Comparison of ENCODE assay signal across 8 cellular contexts in genomic region chr19:2782357-2782935, GRCh38. TPM values are rescaled to one million over a fixed set of nuclear protein-coding genes. Genes with fewer than 3 reads are reported as not detected.
DNase-seq lines count a peak whose midpoint lies in the region; ATAC-seq and TF ChIP-seq lines count a peak whose summit lies in the region.

No MANE protein-coding gene starts in this region.

- ATAC-seq in PC-3, result no peak
- ATAC-seq in GM19463 (IDR thresholded peaks at IDR 0.05; ENCODE audit: unreplicated experiment), result no peak

- no peaks in the 10 kb centered on the region for H3K9me3 ChIP-seq in PC-3 (ENCODE audit: low read length)

- no peaks in the 10 kb centered on the region for H3F3A ChIP-seq in PC-3 (ENCODE audit: low read length, unreplicated experiment)

- H3K4me2 ChIP-seq in PC-3 (ENCODE audit: low read length), result peak overlapping the region; percentile 96

- peak overlapping the region; percentile 99 for H3K9ac ChIP-seq in PC-3 (ENCODE audit: low read length)

- CTCF ChIA-PET in PC-3 (lab: Charles Lee), result no interaction called here

- H3K27ac ChIP-seq in PC-3 (ENCODE audit: low read length), result peak overlapping the region; percentile 57

- POLR2A ChIA-PET in PC-3 (lab: Charles Lee; ENCODE audit: unreplicated experiment), result interaction anchor here (0.6 kb wide), 1 partner anchor 290 kb away, joined by 8 read pairs; no protein-coding TSS in a partner anchor

- DNase-seq in GM06990 (ENCODE audit: extremely low read depth, insufficient read length) (no peak), PC-3 (no peak), epithelial cell of esophagus (ENCODE audit: low read depth) (no peak), progenitor cell of endocrine pancreas (ENCODE audit: low spot score, unreplicated experiment) (no peak), NCI-H524 treated with DMSO at 0.1 percent for 48 hours (lab: John Stamatoyannopoulos, UW) (no peak), GM03348 (ENCODE audit: low spot score) (no peak), NCI-H510A (lab: John Stamatoyannopoulos, UW) (no peak)

- H3K27me3 ChIP-seq in GM06990 (replicated peaks; ENCODE audit: control insufficient read depth, insufficient read depth, low read length) (no peaks in the 10 kb centered on the region), PC-3 (ENCODE audit: low read length) (no peaks in the 10 kb centered on the region)

- H2AFZ ChIP-seq in PC-3 (ENCODE audit: low read length), result peak overlapping the region; percentile 68

- intact Hi-C loops in PC-3 (cut with micrococcal nuclease), result no loop called here

- H3K4me3 ChIP-seq in GM06990 (replicated peaks; ENCODE audit: low read depth, low read length) (peak overlapping the region; percentile 98), PC-3 (ENCODE audit: low read length) (peak overlapping the region; percentile 98), epithelial cell of esophagus (ENCODE audit: low read length) (peak overlapping the region; percentile 90)

- peak overlapping the region; percentile 93 for H3K4me3 Mint-ChIP-seq in progenitor cell of endocrine pancreas (ENCODE audit: low read depth)

- H3K36me3 Mint-ChIP-seq in progenitor cell of endocrine pancreas (ENCODE audit: insufficient read depth), result no peaks in the 10 kb centered on the region

- TF ChIP-seq CTCF in GM06990 (IDR thresholded peaks at IDR 0.05; ENCODE audit: insufficient read depth, low read length, poor library complexity, severe bottlenecking) (no peak), PC-3 (conservative IDR thresholded peaks at IDR 0.05; ENCODE audit: low read depth, low read length) (no peak), epithelial cell of esophagus (IDR thresholded peaks at IDR 0.05; ENCODE audit: insufficient read depth, low read depth, low read length, missing control alignments) (no peak), progenitor cell of endocrine pancreas (IDR thresholded peaks at IDR 0.05; ENCODE audit: unreplicated experiment) (no peak)

- peak overlapping the region; percentile 99 for H3K27ac Mint-ChIP-seq in progenitor cell of endocrine pancreas

- H3K27me3 Mint-ChIP-seq in progenitor cell of endocrine pancreas, result no peaks in the 10 kb centered on the region

- no peaks in the 10 kb centered on the region for H3K9me3 Mint-ChIP-seq in progenitor cell of endocrine pancreas (ENCODE audit: low read depth)

- H3K36me3 ChIP-seq in GM06990 (ENCODE audit: control insufficient read depth, insufficient read depth, low read length), result peaks cover under 1% of the 10 kb centered on the region; the same call in 1 of the 2 replicates
- H3K36me3 ChIP-seq in PC-3 (ENCODE audit: low read depth, low read length), result no peaks in the 10 kb centered on the region

- H3K4me1 Mint-ChIP-seq in progenitor cell of endocrine pancreas (ENCODE audit: low read depth), result peaks cover 26% of the 10 kb centered on the region

- no TSS peak for BruUV-seq in PC-3 (replicated peaks; lab: Mats Ljungman, UMichigan)

- H4K20me1 ChIP-seq in PC-3 (ENCODE audit: low read length), result peaks cover 9% of the 10 kb centered on the region; the same call in 1 of the 2 replicates

- H3K4me1 ChIP-seq in PC-3 (ENCODE audit: insufficient read depth, low read length), result peaks cover 14% of the 10 kb centered on the region

- H3K9me2 ChIP-seq in PC-3 (replicated peaks; ENCODE audit: low read length), result no peaks in the 10 kb centered on the region

- peaks cover 82% of the 10 kb centered on the region for H3K79me2 ChIP-seq in PC-3 (ENCODE audit: low read length)

RNA-seq across cellular contexts. Expression of gene SGTA, which starts 0.6 kb away (rescaled TPM):
- total RNA-seq in PC-3 (2014; rRNA removed) (78.6 and 89.6 TPM in 2 replicates), progenitor cell of endocrine pancreas (74.1 and 77.5 TPM in 2 replicates)

RNA-seq across cellular contexts. Expression of gene THOP1, which starts 2.9 kb away (rescaled TPM):
- total RNA-seq in PC-3 (2014; rRNA removed), result 221 and 270 TPM in 2 replicates
- total RNA-seq in progenitor cell of endocrine pancreas, result 103 and 108 TPM in 2 replicates

RNA-seq across cellular contexts. Expression of gene ZNF554, which starts 37.2 kb away (rescaled TPM):
- total RNA-seq in PC-3 (2014; rRNA removed) (1.6 and 2.3 TPM in 2 replicates), progenitor cell of endocrine pancreas (12.1 and 14.1 TPM in 2 replicates)

RNA-seq across cellular contexts. Expression of gene SLC39A3, which starts 42.6 kb away (rescaled TPM):
- total RNA-seq in PC-3 (2014; rRNA removed) (87.4 and 92.4 TPM in 2 replicates), progenitor cell of endocrine pancreas (22.7 and 23.8 TPM in 2 replicates)

RNA-seq across cellular contexts. Expression of gene ZNF555, which starts 58.8 kb away (rescaled TPM):
- total RNA-seq in PC-3 (2014; rRNA removed) (0.75 and 0.84 TPM in 2 replicates), progenitor cell of endocrine pancreas (13.3 and 13.7 TPM in 2 replicates)
